ENCODE assay signal across 28 cellular contexts in genomic region chr13:92640936-92641335, GRCh38.
"Had no signal": no experiment of that assay in that cellular context is flagged by ENCODE, and none has a peak within 500 bp of the region (broad histone marks: within the 10 kb centered on the region; RNA-seq: fewer than 3 reads in every experiment).

No MANE protein-coding gene starts in this region.

- H3K27ac ChIP-seq: body of pancreas, Peyer's patch, RWPE1, SJCRH30, WERI-Rb-1 had no signal

- H3K27me3 Mint-ChIP-seq: activated CD4-positive, alpha-beta T cell treated with anti-CD3 and anti-CD28 coated beads for 36 hours; activated CD8-positive, alpha-beta T cell treated with anti-CD3 and anti-CD28 coated beads for 36 hours; activated naive CD4-positive, alpha-beta T cell treated with anti-CD3 and anti-CD28 coated beads, Interleukin-2, amount 10 ng/mL, durations not matched to agents 7 days and 5 days; activated naive CD8-positive, alpha-beta T cell treated with anti-CD3 and anti-CD28 coated beads for 36 hours had no signal

- ATAC-seq: activated CD4-positive, alpha-beta T cell treated with anti-CD3 and anti-CD28 coated beads for 36 hours; activated CD8-positive, alpha-beta T cell treated with anti-CD3 and anti-CD28 coated beads for 36 hours; activated T-cell treated with anti-CD3 and anti-CD28 coated beads, Interleukin-2, amount 50 U/mL, for 72 hours; body of pancreas had no signal

- H3K36me3 Mint-ChIP-seq: activated naive CD4-positive, alpha-beta T cell treated with anti-CD3 and anti-CD28 coated beads, Interleukin-2, amount 10 ng/mL, durations not matched to agents 7 days and 5 days; activated naive CD8-positive, alpha-beta T cell treated with anti-CD3 and anti-CD28 coated beads for 36 hours had no signal

- H3K9ac ChIP-seq: SK-N-SH had no signal

- H3K4me1 Mint-ChIP-seq: activated CD4-positive, alpha-beta T cell treated with anti-CD3 and anti-CD28 coated beads for 36 hours; activated naive CD4-positive, alpha-beta T cell treated with anti-CD3 and anti-CD28 coated beads, Interleukin-2, amount 10 ng/mL, durations not matched to agents 7 days and 5 days; activated naive CD8-positive, alpha-beta T cell treated with anti-CD3 and anti-CD28 coated beads for 36 hours had no signal

- H3K27me3 ChIP-seq: body of pancreas, MG63, Peyer's patch, SJCRH30 had no signal

- H3K4me2 ChIP-seq: SK-N-SH had no signal

- H3K27ac Mint-ChIP-seq: activated CD4-positive, alpha-beta T cell treated with anti-CD3 and anti-CD28 coated beads for 36 hours; activated CD8-positive, alpha-beta T cell treated with anti-CD3 and anti-CD28 coated beads for 36 hours; activated naive CD4-positive, alpha-beta T cell treated with anti-CD3 and anti-CD28 coated beads, Interleukin-2, amount 10 ng/mL, durations not matched to agents 7 days and 5 days; activated naive CD8-positive, alpha-beta T cell treated with anti-CD3 and anti-CD28 coated beads for 36 hours; activated T-cell treated with anti-CD3 and anti-CD28 coated beads, Interleukin-2, amount 50 U/mL, for 72 hours; activated T-helper 2 cell treated with anti-CD3 and anti-CD28 coated beads, Interferon-gamma antibody, Interleukin-2, Interleukin-4, amounts not matched to agents 10 μg/mL and 5 μg/mL and 100 μg/mL, durations not matched to agents 14 hours and 24 hours and 36 hours had no signal

- DNase-seq: activated CD4-positive, alpha-beta T cell treated with anti-CD3 and anti-CD28 coated beads for 36 hours; activated CD4-positive, alpha-beta T cell treated with anti-CD3 and anti-CD28 coated beads, Interleukin-2, amount 50 U/mL, for 1 hour; activated CD8-positive, alpha-beta memory T cell treated with anti-CD3 and anti-CD28 coated beads, Interleukin-2, amount 50 U/mL, for 4 hours; activated CD8-positive, alpha-beta T cell treated with anti-CD3 and anti-CD28 coated beads for 36 hours; activated gamma-delta T cell treated with Interleukin-2 at 50 U/mL for 16 hours; activated naive CD4-positive, alpha-beta T cell treated with anti-CD3 and anti-CD28 coated beads, Interleukin-2, amount 10 ng/mL, durations not matched to agents 7 days and 5 days; activated naive CD8-positive, alpha-beta T cell treated with anti-CD3 and anti-CD28 coated beads for 36 hours; activated T-cell treated with anti-CD3 and anti-CD28 coated beads, Interleukin-2, amount 50 U/mL, for 72 hours; anterior cingulate cortex; body of pancreas; central memory CD4-positive, alpha-beta T cell; MG63; MV-4-11; NCI-H1092 treated with DMSO at 0.1 percent for 48 hours; NCI-H1417 treated with DMSO at 0.1 percent for 48 hours; NCI-H1694; NCI-H2029; NCI-H2107; NCI-H446; NCI-H524; Peyer's patch; Right ventricle myocardium superior; SJCRH30; SK-N-SH; T-helper 1 cell; WERI-Rb-1 had no signal

- H3K4me3 Mint-ChIP-seq: activated CD4-positive, alpha-beta T cell treated with anti-CD3 and anti-CD28 coated beads for 36 hours; activated CD8-positive, alpha-beta T cell treated with anti-CD3 and anti-CD28 coated beads for 36 hours; activated naive CD4-positive, alpha-beta T cell treated with anti-CD3 and anti-CD28 coated beads, Interleukin-2, amount 10 ng/mL, durations not matched to agents 7 days and 5 days; activated naive CD8-positive, alpha-beta T cell treated with anti-CD3 and anti-CD28 coated beads for 36 hours; activated T-cell treated with anti-CD3 and anti-CD28 coated beads, Interleukin-2, amount 50 U/mL, for 72 hours had no signal

- H3K9me3 ChIP-seq: body of pancreas, MG63, Peyer's patch, SJCRH30, SK-N-SH had no signal

- H3K4me3 ChIP-seq: body of pancreas, MG63, Peyer's patch, SJCRH30 had no signal

- H3K4me1 ChIP-seq: body of pancreas, Peyer's patch, SJCRH30 had no signal
